In genomic region chr1:109984190-109984455, GRCh38 we compare ENCODE assay signal across 8 cellular contexts. TPM values are rescaled to one million over a fixed set of nuclear protein-coding genes. Genes with fewer than 3 reads are reported as not detected.
DNase-seq lines count a peak whose midpoint lies in the region; ATAC-seq, FAIRE-seq and TF ChIP-seq lines count a peak whose summit lies in the region.

No MANE protein-coding gene starts in this region.

- H3K27me3 ChIP-seq in SU-DHL-6 (ENCODE audit: low read length): no peaks in the 10 kb centered on the region

- no peaks in the 10 kb centered on the region; the same call in 1 of the 2 replicates for H3K36me3 ChIP-seq in SU-DHL-6 (ENCODE audit: low read length)

- H3K4me2 ChIP-seq in SU-DHL-6 (ENCODE audit: low read depth, low read length, poor library complexity, severe bottlenecking): peak overlapping the region; percentile 40

- H3K9ac ChIP-seq in SU-DHL-6 (ENCODE audit: low read length): no peak overlapping the region; the same call in 1 of the 2 replicates

- DNase-seq in HFFc6: no peak
- DNase-seq in Right ventricle myocardium superior: no peak
- no peak for DNase-seq in anterior cingulate cortex (lab: John Stamatoyannopoulos, UW)
- no peak for DNase-seq in cerebellar nuclear complex (lab: John Stamatoyannopoulos, UW)
- DNase-seq in D721Med (ENCODE audit: insufficient read length, low spot score): no peak

- intact Hi-C loops in Right ventricle myocardium superior (cut with DNase I): loop anchor here (2.0 to 5.0 kb wide), 3 partner anchors 72 to 437 kb away; partner anchors contain the start of genes CSF1 and GNAI3

- TF ChIP-seq CTCF in HFFc6 (IDR thresholded peaks at IDR 0.05) (no peak), SU-DHL-6 (IDR thresholded peaks at IDR 0.05; ENCODE audit: insufficient read depth, low read length, poor library complexity, severe bottlenecking) (no peak), D721Med (IDR thresholded peaks at IDR 0.05; ENCODE audit: insufficient read depth, missing control alignments) (no peak)

- H3K27ac ChIP-seq in SU-DHL-6 (ENCODE audit: low read depth, low read length): no peak overlapping the region

- H3K4me3 Mint-ChIP-seq in HFFc6: peak overlapping the region; percentile 100; the same call in 1 of the 2 replicates
- H3K4me3 Mint-ChIP-seq in stimulated activated memory B cell treated with anti-CD40 and anti-IgM and Interleukin-4, amounts not matched to agents 10 μg/mL and 1 μg/mL and 100 μg/mL, for 72 hours: peak overlapping the region; percentile 96

- no peaks in the 10 kb centered on the region for H3K9me2 ChIP-seq in SU-DHL-6 (replicated peaks; ENCODE audit: insufficient read depth, low read length)

- ATAC-seq in Right ventricle myocardium superior (ENCODE audit: poor library complexity): peak; percentile 32
- peak; percentile 14 for ATAC-seq in stimulated activated memory B cell treated with anti-CD40 and anti-IgM and Interleukin-4, amounts not matched to agents 10 μg/mL and 1 μg/mL and 100 μg/mL, for 72 hours
- no peak for ATAC-seq in HG02981 (IDR thresholded peaks at IDR 0.05; ENCODE audit: unreplicated experiment)

- peak overlapping the region; percentile 99 for H3K27ac Mint-ChIP-seq in HFFc6
- H3K27ac Mint-ChIP-seq in stimulated activated memory B cell treated with anti-CD40 and anti-IgM and Interleukin-4, amounts not matched to agents 10 μg/mL and 1 μg/mL and 100 μg/mL, for 72 hours: peak overlapping the region; percentile 97

- H4K20me1 ChIP-seq in SU-DHL-6 (ENCODE audit: low read depth, low read length): no peaks in the 10 kb centered on the region

- 0 out of 2 replicates have a peak, but pooled peaks cover 4% of the 10 kb centered on the region for H3F3A ChIP-seq in SU-DHL-6 (ENCODE audit: insufficient read depth)

- H3K4me1 Mint-ChIP-seq in HFFc6 (ENCODE audit: low read depth): peaks cover 74% of the 10 kb centered on the region
- H3K4me1 Mint-ChIP-seq in stimulated activated memory B cell treated with anti-CD40 and anti-IgM and Interleukin-4, amounts not matched to agents 10 μg/mL and 1 μg/mL and 100 μg/mL, for 72 hours: peaks cover 26% of the 10 kb centered on the region

- no peak overlapping the region for H3K4me3 ChIP-seq in SU-DHL-6 (ENCODE audit: insufficient read depth, low read length, poor library complexity, severe bottlenecking)

- peaks cover 3% of the 10 kb centered on the region; the same call in 1 of the 2 replicates for H3K27me3 Mint-ChIP-seq in HFFc6 (ENCODE audit: insufficient read depth)
- peaks cover under 1% of the 10 kb centered on the region for H3K27me3 Mint-ChIP-seq in stimulated activated memory B cell treated with anti-CD40 and anti-IgM and Interleukin-4, amounts not matched to agents 10 μg/mL and 1 μg/mL and 100 μg/mL, for 72 hours

- H3K9me3 Mint-ChIP-seq in HFFc6: no peaks in the 10 kb centered on the region
- H3K9me3 Mint-ChIP-seq in stimulated activated memory B cell treated with anti-CD40 and anti-IgM and Interleukin-4, amounts not matched to agents 10 μg/mL and 1 μg/mL and 100 μg/mL, for 72 hours: no peaks in the 10 kb centered on the region

- H3K79me2 ChIP-seq in SU-DHL-6 (ENCODE audit: insufficient read depth, low read length): peaks cover 27% of the 10 kb centered on the region

- peaks cover 14% of the 10 kb centered on the region for H3K36me3 Mint-ChIP-seq in HFFc6 (ENCODE audit: low read depth)
- no peaks in the 10 kb centered on the region for H3K36me3 Mint-ChIP-seq in stimulated activated memory B cell treated with anti-CD40 and anti-IgM and Interleukin-4, amounts not matched to agents 10 μg/mL and 1 μg/mL and 100 μg/mL, for 72 hours

- peak overlapping the region; percentile 52 for H2AFZ ChIP-seq in SU-DHL-6 (ENCODE audit: low read depth, low read length, severe bottlenecking)

- no peak for FAIRE-seq in D721Med (lab: Jason Lieb, UNC)

- H3K9me3 ChIP-seq in SU-DHL-6 (ENCODE audit: insufficient read depth, low read length): no peaks in the 10 kb centered on the region

RNA-seq across cellular contexts. Expression of gene AHCYL1, which starts 0.4 kb away (rescaled TPM):
- total RNA-seq in HFFc6 (2021; fragmentation: NEBNext Ultra II Directional; extraction: Animal tissue kit (Norgen Biotek cat#: 25700)): 10 to 100 TPM; 73.4 to 87.1 (median 74.7) TPM
- total RNA-seq in Right ventricle myocardium superior: 39.8 TPM

RNA-seq across cellular contexts. Expression of gene STRIP1, which starts 50.3 kb away (rescaled TPM):
- 10 to 100 TPM; 33.2 to 48.4 (median 36.8) TPM for total RNA-seq in HFFc6 (2021; fragmentation: NEBNext Ultra II Directional; extraction: Animal tissue kit (Norgen Biotek cat#: 25700))
- total RNA-seq in Right ventricle myocardium superior: 16.2 TPM
